In the genomic region with DNA sequence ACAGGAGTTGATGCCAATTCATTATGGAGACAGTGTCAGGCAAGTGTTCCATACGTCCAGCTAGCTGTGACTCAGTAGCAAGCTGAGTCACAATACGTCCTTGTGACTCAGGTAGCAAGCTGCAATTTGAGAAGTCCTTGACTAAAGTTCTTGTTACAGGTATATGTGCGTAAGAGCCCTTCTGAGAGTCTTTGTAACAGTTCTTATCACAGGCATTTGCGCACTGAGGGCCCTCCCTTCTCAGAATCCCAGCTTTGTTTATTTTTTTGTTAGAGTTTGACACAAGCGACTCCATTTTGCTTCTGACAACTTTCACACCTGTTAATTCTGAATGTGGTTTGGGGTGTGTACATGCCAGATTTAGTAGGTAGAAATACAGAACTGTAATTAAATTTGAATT, we compare ENCODE assay signal across 1 cellular context.
TF ChIP-seq lines count a peak whose summit lies in the region.

No MANE protein-coding gene starts in this region.

TF ChIP-seq in H1, 55 proteins besides CTCF, POLR2A, EP300 and RAD21 (continued from another document):
- TF ChIP-seq HDAC6 (IDR thresholded peaks at IDR 0.05; ENCODE audit: low read depth, low read length) (no peak), KDM5A (IDR thresholded peaks at IDR 0.05; ENCODE audit: low read length) (no peak), SRF (IDR thresholded peaks at IDR 0.05; ENCODE audit: low read depth, low read length) (no peak), SIX5 (IDR thresholded peaks at IDR 0.05; ENCODE audit: low read depth, low read length) (no peak), HDAC2 (IDR thresholded peaks at IDR 0.05; ENCODE audit: borderline replicate concordance in 1 of 2, low read depth in 2 of 2, low read length in 2 of 2) (no peak), SP2 (IDR thresholded peaks at IDR 0.05; ENCODE audit: low read length) (no peak)
